Comparison of ENCODE assay signal across 9 cellular contexts in genomic region chr17:44221862-44222111, GRCh38. TPM values are rescaled to one million over a fixed set of nuclear protein-coding genes. Genes with fewer than 3 reads are reported as not detected.
DNase-seq lines count a peak whose midpoint lies in the region; ATAC-seq, FAIRE-seq and TF ChIP-seq lines count a peak whose summit lies in the region.
"Had no signal": no experiment of that assay in that cellular context is flagged by ENCODE, and none has a peak within 500 bp of the region (broad histone marks: within the 10 kb centered on the region; RNA-seq: fewer than 3 reads in every experiment).

No MANE protein-coding gene starts in this region.

- H3K27me3 ChIP-seq in HUES6 (ENCODE audit: control insufficient read depth, insufficient read depth, low read length): no peaks in the 10 kb centered on the region
- no peaks in the 10 kb centered on the region for H3K27me3 ChIP-seq in keratinocyte (ENCODE audit: control insufficient read depth, extremely low read depth, insufficient read depth, low read length)

- H3K4me1 ChIP-seq in HUES6 (ENCODE audit: control insufficient read depth, insufficient read depth, low read length): peaks cover 18% of the 10 kb centered on the region
- peaks cover 33% of the 10 kb centered on the region for H3K4me1 ChIP-seq in keratinocyte (ENCODE audit: control insufficient read depth, extremely low read depth, insufficient read depth, low read length)

- H3K27ac ChIP-seq in HUES6 (ENCODE audit: low read depth, low read length) (peak overlapping the region; percentile 68; the same call in 1 of the 2 replicates), keratinocyte (ENCODE audit: control insufficient read depth, insufficient read depth, low read length) (peak overlapping the region; percentile 70), substantia nigra (ENCODE audit: low read depth, low read length, poor library complexity, severe bottlenecking) (peak overlapping the region; percentile 95)

- peak overlapping the region; percentile 82 for H3K4me3 Mint-ChIP-seq in activated naive CD8-positive, alpha-beta T cell treated with anti-CD3 and anti-CD28 coated beads for 36 hours

- H3K79me2 ChIP-seq in keratinocyte (ENCODE audit: control insufficient read depth, insufficient read depth, low read length): peaks cover 19% of the 10 kb centered on the region

- H4K20me1 ChIP-seq in keratinocyte (ENCODE audit: control insufficient read depth, extremely low read depth, insufficient read depth, low read length): no peaks in the 10 kb centered on the region

- ATAC-seq in HG03045 (IDR thresholded peaks at IDR 0.05; ENCODE audit: unreplicated experiment): no peak

- H2AFZ ChIP-seq in keratinocyte (ENCODE audit: control insufficient read depth, low read length): peak overlapping the region; percentile 7

- dilution Hi-C loops in keratinocyte (cut with MboI; ENCODE audit: extremely low pct_ligation_motif_present, low sequenced_read_pairs): no loop called here

- no peak for FAIRE-seq in keratinocyte (lab: Jason Lieb, UNC)

- CTCF ChIA-PET in GM10248 (lab: Yijun Ruan, JAX): interaction anchor here (0.7 to 15.0 kb wide), 16 partner anchors 10 to 301 kb away, joined by 3 to 234 read pairs (median 3); partner anchors contain the start of gene GRN

- H3K4me3 ChIP-seq in HUES6 (ENCODE audit: low read depth, low read length) (peak overlapping the region; percentile 78), keratinocyte (ENCODE audit: control insufficient read depth in 2 of 3, extremely low read depth in 1 of 3, insufficient read depth in 2 of 3, low read depth in 1 of 3, low read length in 3 of 3) (peak overlapping the region; percentile 84 to 89 (median 85))

- H3K36me3 Mint-ChIP-seq in activated naive CD8-positive, alpha-beta T cell treated with anti-CD3 and anti-CD28 coated beads for 36 hours: peaks cover 14% of the 10 kb centered on the region

- H3K9me3 ChIP-seq in HUES6 (ENCODE audit: control insufficient read depth, insufficient read depth, low read depth, low read length) (no peaks in the 10 kb centered on the region), keratinocyte (ENCODE audit: control insufficient read depth, low read depth, low read length) (no peaks in the 10 kb centered on the region)

- no peak for TF ChIP-seq CTCF in keratinocyte (optimal IDR thresholded peaks at IDR 0.05 in 1 of 3, IDR thresholded peaks at IDR 0.05 in 1 of 3, conservative IDR thresholded peaks at IDR 0.05 in 1 of 3; ENCODE audit: extremely low read depth in 1 of 3, insufficient read depth in 2 of 3, low read length in 3 of 3)
- no peak for TF ChIP-seq CTCF in GM10248 (IDR thresholded peaks at IDR 0.05; ENCODE audit: control extremely low read depth, extremely low read depth, low read depth, missing control alignments)

- H3K27ac Mint-ChIP-seq in activated naive CD8-positive, alpha-beta T cell treated with anti-CD3 and anti-CD28 coated beads for 36 hours: peak overlapping the region; percentile 87

- peak overlapping the region; percentile 98 for H3K4me2 ChIP-seq in keratinocyte (ENCODE audit: control insufficient read depth, extremely low read depth, insufficient read depth, low read depth, low read length)

- H3K4me1 Mint-ChIP-seq in activated naive CD8-positive, alpha-beta T cell treated with anti-CD3 and anti-CD28 coated beads for 36 hours: peaks cover 13% of the 10 kb centered on the region

- POLR2A ChIA-PET in GM10248 (lab: Yijun Ruan, JAX): interaction anchor here (0.6 to 1.2 kb wide), 4 partner anchors 22 to 931 kb away, joined by 3 to 7 read pairs (median 4); no protein-coding TSS in a partner anchor

- H3K9ac ChIP-seq in HUES6 (ENCODE audit: low read length) (peak overlapping the region; percentile 80), keratinocyte (ENCODE audit: control insufficient read depth, extremely low read depth, insufficient read depth, low read length) (peak overlapping the region; percentile 87)

- H3K27me3 Mint-ChIP-seq in activated naive CD8-positive, alpha-beta T cell treated with anti-CD3 and anti-CD28 coated beads for 36 hours: no peaks in the 10 kb centered on the region

- peaks cover 5% of the 10 kb centered on the region for H3K36me3 ChIP-seq in HUES6 (ENCODE audit: control insufficient read depth, insufficient read depth, low read length)
- peaks cover 0 to 6% of the 10 kb centered on the region in 2 experiments for H3K36me3 ChIP-seq in keratinocyte (ENCODE audit: control insufficient read depth in 2 of 2, extremely low read depth in 1 of 2, insufficient read depth in 2 of 2, low read length in 2 of 2)

- no peaks in the 10 kb centered on the region for H3K9me3 Mint-ChIP-seq in activated naive CD8-positive, alpha-beta T cell treated with anti-CD3 and anti-CD28 coated beads for 36 hours

- peak; percentile 30 for DNase-seq in activated naive CD8-positive, alpha-beta T cell treated with anti-CD3 and anti-CD28 coated beads for 36 hours
- no peak for DNase-seq in keratinocyte (ENCODE audit: low read depth, low spot score)
- peak in 3 of 49 donors; percentile 67 to 85 (median 69) for DNase-seq in substantia nigra (lab: John Stamatoyannopoulos, UW)
- DNase-seq in GM10248 (ENCODE audit: extremely low spot score): no peak
- no peak for DNase-seq in NCI-H526 treated with DMSO at 0.1 percent for 48 hours (lab: John Stamatoyannopoulos, UW)

- H3K9me1 ChIP-seq in keratinocyte (ENCODE audit: control insufficient read depth, extremely low read depth, insufficient read depth, low read length): no peaks in the 10 kb centered on the region

RNA-seq across cellular contexts. Expression of gene UBTF, which starts 2.3 kb away (rescaled TPM):
- 100 to 1,000 TPM; 158 to 169 TPM for total RNA-seq in activated naive CD8-positive, alpha-beta T cell treated with anti-CD3 and anti-CD28 coated beads for 36 hours
- polyA plus RNA-seq in keratinocyte: 14.7 to 23.0 TPM (median 20.5 TPM) in 3 replicates
- polyA plus RNA-seq in keratinocyte (2011; ENCODE audit: low read depth): 52.7 TPM
- polyA plus RNA-seq in keratinocyte (2011; cell fraction: cytosol; rRNA removed): 15.6 and 21.1 TPM in 2 replicates
- polyA plus RNA-seq in keratinocyte (2011; cell fraction: nucleus; rRNA removed): 37.8 and 39.2 TPM in 2 replicates
- polyA plus RNA-seq in keratinocyte (2012; ENCODE audit: low replicate concordance): 30.2 and 38.1 TPM in 2 replicates
- polyA minus RNA-seq in keratinocyte: 9.3 to 36.6 TPM (median 15.2 TPM) in 3 replicates
- 19.8 TPM for polyA minus RNA-seq in keratinocyte (2011; cell fraction: cytosol; rRNA and poly(A)+ RNA removed)
- polyA minus RNA-seq in keratinocyte (2011; cell fraction: nucleus; rRNA and poly(A)+ RNA removed): 13.9 and 17.8 TPM in 2 replicates

RNA-seq across cellular contexts. Expression of gene ATXN7L3, which starts 22.1 kb away (rescaled TPM):
- total RNA-seq in activated naive CD8-positive, alpha-beta T cell treated with anti-CD3 and anti-CD28 coated beads for 36 hours: 10 to 100 TPM; 78.7 to 83.4 TPM
- polyA plus RNA-seq in keratinocyte: 29.3 to 33.8 TPM (median 32.8 TPM) in 3 replicates
- polyA plus RNA-seq in keratinocyte (2011; ENCODE audit: low read depth): 68.4 TPM
- polyA plus RNA-seq in keratinocyte (2011; cell fraction: cytosol; rRNA removed): 27.1 and 31.7 TPM in 2 replicates
- polyA plus RNA-seq in keratinocyte (2011; cell fraction: nucleus; rRNA removed): 63.6 and 75.5 TPM in 2 replicates
- polyA plus RNA-seq in keratinocyte (2012; ENCODE audit: low replicate concordance): 20.6 and 28.4 TPM in 2 replicates
- 38.4 to 46.4 TPM (median 38.5 TPM) in 3 replicates for polyA minus RNA-seq in keratinocyte
- 25.5 TPM for polyA minus RNA-seq in keratinocyte (2011; cell fraction: cytosol; rRNA and poly(A)+ RNA removed)
- polyA minus RNA-seq in keratinocyte (2011; cell fraction: nucleus; rRNA and poly(A)+ RNA removed): 17.3 and 17.8 TPM in 2 replicates

RNA-seq across cellular contexts. Expression of gene TMUB2, which starts 35.0 kb away (rescaled TPM):
- total RNA-seq in activated naive CD8-positive, alpha-beta T cell treated with anti-CD3 and anti-CD28 coated beads for 36 hours: 10 to 100 TPM; 17.1 to 18.2 TPM
- 25.5 to 38.5 TPM (median 27.1 TPM) in 3 replicates for polyA plus RNA-seq in keratinocyte
- 4.7 TPM for polyA plus RNA-seq in keratinocyte (2011; ENCODE audit: low read depth)
- polyA plus RNA-seq in keratinocyte (2011; cell fraction: cytosol; rRNA removed): 18.3 and 19.7 TPM in 2 replicates
- 76.6 and 85.4 TPM in 2 replicates for polyA plus RNA-seq in keratinocyte (2011; cell fraction: nucleus; rRNA removed)
- polyA plus RNA-seq in keratinocyte (2012; ENCODE audit: low replicate concordance): 21.2 and 24.5 TPM in 2 replicates
- 16.5 to 23.1 TPM (median 18.7 TPM) in 3 replicates for polyA minus RNA-seq in keratinocyte
- 18.2 TPM for polyA minus RNA-seq in keratinocyte (2011; cell fraction: cytosol; rRNA and poly(A)+ RNA removed)
- polyA minus RNA-seq in keratinocyte (2011; cell fraction: nucleus; rRNA and poly(A)+ RNA removed): 20.4 and 27.3 TPM in 2 replicates

RNA-seq across cellular contexts. Expression of gene SLC4A1, which starts 46.1 kb away (rescaled TPM):
- total RNA-seq in activated naive CD8-positive, alpha-beta T cell treated with anti-CD3 and anti-CD28 coated beads for 36 hours: not detected
- 0.06 TPM in 1 of 3 replicates, not detected in the others for polyA plus RNA-seq in keratinocyte
- not detected for polyA plus RNA-seq in keratinocyte (2011; ENCODE audit: low read depth)
- polyA plus RNA-seq in keratinocyte (2011; cell fraction: cytosol; rRNA removed): not detected in 2 replicates
- not detected in 2 replicates for polyA plus RNA-seq in keratinocyte (2011; cell fraction: nucleus; rRNA removed)
- polyA plus RNA-seq in keratinocyte (2012; ENCODE audit: low replicate concordance): not detected in 2 replicates
- polyA minus RNA-seq in keratinocyte: not detected in 3 replicates
- not detected for polyA minus RNA-seq in keratinocyte (2011; cell fraction: cytosol; rRNA and poly(A)+ RNA removed)
- not detected in 2 replicates for polyA minus RNA-seq in keratinocyte (2011; cell fraction: nucleus; rRNA and poly(A)+ RNA removed)
- total RNA-seq: NCI-H460, pulmonary artery endothelial cell had no signal

RNA-seq across cellular contexts. Expression of gene ASB16, which starts 51.3 kb away (rescaled TPM):
- total RNA-seq in activated naive CD8-positive, alpha-beta T cell treated with anti-CD3 and anti-CD28 coated beads for 36 hours: not detected
- polyA plus RNA-seq in keratinocyte: not detected in 3 replicates
- polyA plus RNA-seq in keratinocyte (2011; ENCODE audit: low read depth): not detected
- polyA plus RNA-seq in keratinocyte (2011; cell fraction: cytosol; rRNA removed): not detected in 2 replicates
- polyA plus RNA-seq in keratinocyte (2011; cell fraction: nucleus; rRNA removed): not detected in 2 replicates
- polyA plus RNA-seq in keratinocyte (2012; ENCODE audit: low replicate concordance): 0.24 and 0.32 TPM in 2 replicates
- polyA minus RNA-seq in keratinocyte: not detected in 3 replicates
- not detected for polyA minus RNA-seq in keratinocyte (2011; cell fraction: cytosol; rRNA and poly(A)+ RNA removed)
- not detected in 2 replicates for polyA minus RNA-seq in keratinocyte (2011; cell fraction: nucleus; rRNA and poly(A)+ RNA removed)
- total RNA-seq: NCI-H460, pulmonary artery endothelial cell had no signal
